In genomic region chr20:3667434-3668037, GRCh38 we compare ENCODE assay signal across 2 cellular contexts.
TF ChIP-seq lines count a peak whose summit lies in the region.

No MANE protein-coding gene starts in this region.

TF ChIP-seq in HEK293, 187 proteins besides CTCF, POLR2A, EP300 and RAD21:
- TF ChIP-seq RBAK (tag by site-specific recombination; IDR thresholded peaks at IDR 0.05) (peak; percentile 45; the same call in 1 of the 2 replicates), PRDM10 (tag by site-specific recombination; IDR thresholded peaks at IDR 0.05) (no peak), GLI4 (tag by site-specific recombination; IDR thresholded peaks at IDR 0.05) (no peak), ZNF645 (tag by site-specific recombination; IDR thresholded peaks at IDR 0.05) (no peak)

TF ChIP-seq in H1, 55 proteins besides CTCF, POLR2A, EP300 and RAD21:
- TF ChIP-seq KDM1A (IDR thresholded peaks at IDR 0.05; ENCODE audit: borderline replicate concordance, low read length) (peak; percentile 37; the same call in 1 of the 2 replicates), SUZ12 (IDR thresholded peaks at IDR 0.05; ENCODE audit: low read length) (no peak)
